In genomic region chr2:187138240-187138639, GRCh38 we compare ENCODE assay signal across 7 cellular contexts.
DNase-seq lines count a peak whose midpoint lies in the region; ATAC-seq and TF ChIP-seq lines count a peak whose summit lies in the region.

No MANE protein-coding gene starts in this region.

- intact Hi-C loops in CD4-positive, alpha-beta T cell (cut with DNase I, micrococcal nuclease), result no loop called here

- POLR2A ChIA-PET in CD4-positive, alpha-beta T cell (lab: Charles Lee), result no interaction called here

- no peaks in the 10 kb centered on the region for H3K9me3 Mint-ChIP-seq in CD4-positive, alpha-beta T cell
- H3K9me3 Mint-ChIP-seq in activated naive CD8-positive, alpha-beta T cell treated with anti-CD3 and anti-CD28 coated beads for 36 hours, result no peaks in the 10 kb centered on the region

- CTCF ChIA-PET in CD4-positive, alpha-beta T cell (lab: Charles Lee), result interaction anchor here (0.6 kb wide), 2 partner anchors 9 to 15 kb away, joined by 3 read pairs; no protein-coding TSS in a partner anchor

- no peaks in the 10 kb centered on the region for H3K36me3 Mint-ChIP-seq in CD4-positive, alpha-beta T cell (ENCODE audit: low read depth)
- no peaks in the 10 kb centered on the region for H3K36me3 Mint-ChIP-seq in activated naive CD8-positive, alpha-beta T cell treated with anti-CD3 and anti-CD28 coated beads for 36 hours

- H3K4me1 Mint-ChIP-seq in CD4-positive, alpha-beta T cell (ENCODE audit: low read depth), result no peaks in the 10 kb centered on the region
- H3K4me1 Mint-ChIP-seq in activated naive CD8-positive, alpha-beta T cell treated with anti-CD3 and anti-CD28 coated beads for 36 hours, result no peaks in the 10 kb centered on the region

- no peak overlapping the region for H3K4me3 Mint-ChIP-seq in CD4-positive, alpha-beta T cell
- no peak overlapping the region for H3K4me3 Mint-ChIP-seq in activated naive CD8-positive, alpha-beta T cell treated with anti-CD3 and anti-CD28 coated beads for 36 hours

- H3K27me3 Mint-ChIP-seq in CD4-positive, alpha-beta T cell, result no peaks in the 10 kb centered on the region
- H3K27me3 Mint-ChIP-seq in activated naive CD8-positive, alpha-beta T cell treated with anti-CD3 and anti-CD28 coated beads for 36 hours, result no peaks in the 10 kb centered on the region

- H3K9me3 ChIP-seq in CD4-positive, alpha-beta T cell (ENCODE audit: control insufficient read depth, low read length), result no peaks in the 10 kb centered on the region

- no peak for TF ChIP-seq CTCF in CD4-positive, alpha-beta T cell (IDR thresholded peaks at IDR 0.05)

- no peak overlapping the region for H3K27ac ChIP-seq in CD4-positive, alpha-beta T cell (ENCODE audit: low read depth, low read length)

- DNase-seq in astrocyte of the hippocampus (ENCODE audit: low read depth, low spot score) (peak; percentile 63), left lobe of liver (ENCODE audit: low spot score) (peak; percentile 45), T-helper 1 cell (no peak)
- DNase-seq in CD4-positive, alpha-beta T cell, result no peak
- no peak for DNase-seq in activated naive CD8-positive, alpha-beta T cell treated with anti-CD3 and anti-CD28 coated beads for 36 hours

- ATAC-seq in GM18502 (IDR thresholded peaks at IDR 0.05; ENCODE audit: poor library complexity, unreplicated experiment) (peak; percentile 63), HG03521 (IDR thresholded peaks at IDR 0.05; ENCODE audit: unreplicated experiment) (peak; percentile 54), left lobe of liver (peak; percentile 58)
- no peak for ATAC-seq in CD4-positive, alpha-beta T cell (ENCODE audit: poor library complexity)

- no peaks in the 10 kb centered on the region for H3K27me3 ChIP-seq in CD4-positive, alpha-beta T cell (ENCODE audit: control insufficient read depth, insufficient read depth, low read length)

- H3K27ac Mint-ChIP-seq in CD4-positive, alpha-beta T cell, result no peak overlapping the region
- H3K27ac Mint-ChIP-seq in activated naive CD8-positive, alpha-beta T cell treated with anti-CD3 and anti-CD28 coated beads for 36 hours, result no peak overlapping the region

Comparison
In these comparisons a context has a peak if more than half of its experiments do, and no peak if none do; other contexts are left out.
1. DNase-seq: peak in astrocyte of the hippocampus (single experiment) and left lobe of liver (single experiment); none in CD4-positive, alpha-beta T cell (0 of 10), activated naive CD8-positive, alpha-beta T cell treated with anti-CD3 and anti-CD28 coated beads for 36 hours (single experiment) and T-helper 1 cell (0 of 5).